Comparison of ENCODE assay signal across 1 cellular context in genomic region chr7:107014381-107015023, GRCh38.
TF ChIP-seq lines count a peak whose summit lies in the region.

No MANE protein-coding gene starts in this region.

TF ChIP-seq in WTC11, 78 proteins besides CTCF, POLR2A, EP300 and RAD21 (continued from another document):
- no peak for TF ChIP-seq USF1 (CRISPR knock-in tag; IDR thresholded peaks at IDR 0.05)
- no peak for TF ChIP-seq ZNF138 (CRISPR knock-in tag; conservative IDR thresholded peaks at IDR 0.05)
- no peak for TF ChIP-seq GABPB1 (CRISPR knock-in tag; IDR thresholded peaks at IDR 0.05)
- no peak for TF ChIP-seq PRRX2 (CRISPR knock-in tag; IDR thresholded peaks at IDR 0.05)
- no peak for TF ChIP-seq MAX (CRISPR knock-in tag; IDR thresholded peaks at IDR 0.05)
- TF ChIP-seq E2F5 (CRISPR knock-in tag; IDR thresholded peaks at IDR 0.05), result no peak
- TF ChIP-seq ZNF512 (CRISPR knock-in tag; IDR thresholded peaks at IDR 0.05; ENCODE audit: borderline replicate concordance), result no peak
- TF ChIP-seq ZSCAN18 (CRISPR knock-in tag; IDR thresholded peaks at IDR 0.05), result no peak
- TF ChIP-seq FOXJ3 (CRISPR knock-in tag; IDR thresholded peaks at IDR 0.05; ENCODE audit: borderline replicate concordance), result no peak
- no peak for TF ChIP-seq ZMAT4 (CRISPR knock-in tag; IDR thresholded peaks at IDR 0.05)
- no peak for TF ChIP-seq CBFB (CRISPR knock-in tag; IDR thresholded peaks at IDR 0.05; ENCODE audit: low read depth)
- TF ChIP-seq E2F1 (CRISPR knock-in tag; IDR thresholded peaks at IDR 0.05), result no peak
- no peak for TF ChIP-seq ETV6 (CRISPR knock-in tag; IDR thresholded peaks at IDR 0.05)
